ENCODE assay signal across 17 cellular contexts in genomic region chr9:37923796-37924430, GRCh38.
"Had no signal": no experiment of that assay in that cellular context is flagged by ENCODE, and none has a peak within 500 bp of the region (broad histone marks: within the 10 kb centered on the region; RNA-seq: fewer than 3 reads in every experiment).

No MANE protein-coding gene starts in this region.

- H3K27me3 ChIP-seq: adrenal gland, tibial nerve had no signal

- H3K27me3 Mint-ChIP-seq: naive thymus-derived CD8-positive, alpha-beta T cell; stimulated activated naive CD8-positive, alpha-beta T cell treated with anti-CD3 and anti-CD28 coated beads, Interleukin-15, Interleukin-2, amounts not matched to agents 100 ng/mL and 50 ng/mL, for 24 hours had no signal

- H3K9ac ChIP-seq: parathyroid adenoma had no signal

- H3K4me1 ChIP-seq: parathyroid adenoma had no signal

- H3K27ac ChIP-seq: adrenal gland, parathyroid adenoma, tibial nerve, WERI-Rb-1 had no signal

- H3K27ac Mint-ChIP-seq: activated naive CD4-positive, alpha-beta T cell treated with anti-CD3 and anti-CD28 coated beads, Interleukin-2, amount 50 U/mL, for 72 hours; activated T-cell treated with anti-CD3 and anti-CD28 coated beads, Interleukin-2, amount 50 U/mL, for 72 hours; effector memory CD8-positive, alpha-beta T cell; naive thymus-derived CD8-positive, alpha-beta T cell; stimulated activated naive CD8-positive, alpha-beta T cell treated with anti-CD3 and anti-CD28 coated beads, Interleukin-15, Interleukin-2, amounts not matched to agents 100 ng/mL and 50 ng/mL, for 24 hours had no signal

- H3K4me3 ChIP-seq: adrenal gland, tibial nerve had no signal

- H3K4me1 Mint-ChIP-seq: naive thymus-derived CD8-positive, alpha-beta T cell had no signal

- H3K79me2 ChIP-seq: parathyroid adenoma had no signal

- H3K4me3 Mint-ChIP-seq: activated T-cell treated with anti-CD3 and anti-CD28 coated beads, Interleukin-2, amount 50 U/mL, for 72 hours; effector memory CD8-positive, alpha-beta T cell; naive thymus-derived CD8-positive, alpha-beta T cell; stimulated activated naive CD8-positive, alpha-beta T cell treated with anti-CD3 and anti-CD28 coated beads, Interleukin-15, Interleukin-2, amounts not matched to agents 100 ng/mL and 50 ng/mL, for 24 hours had no signal

- H3K36me3 ChIP-seq: adrenal gland, tibial nerve had no signal

- H3K9me3 Mint-ChIP-seq: activated naive CD4-positive, alpha-beta T cell treated with anti-CD3 and anti-CD28 coated beads, Interleukin-2, amount 50 U/mL, for 72 hours; activated T-cell treated with anti-CD3 and anti-CD28 coated beads, Interleukin-2, amount 50 U/mL, for 72 hours; effector memory CD8-positive, alpha-beta T cell; naive thymus-derived CD8-positive, alpha-beta T cell; stimulated activated naive CD8-positive, alpha-beta T cell treated with anti-CD3 and anti-CD28 coated beads, Interleukin-15, Interleukin-2, amounts not matched to agents 100 ng/mL and 50 ng/mL, for 24 hours had no signal

- H3K9me3 ChIP-seq: adrenal gland, tibial nerve had no signal

- ATAC-seq: activated naive CD4-positive, alpha-beta T cell treated with anti-CD3 and anti-CD28 coated beads, Interleukin-2, amount 50 U/mL, for 72 hours; activated T-cell treated with anti-CD3 and anti-CD28 coated beads, Interleukin-2, amount 50 U/mL, for 72 hours; effector memory CD8-positive, alpha-beta T cell; naive thymus-derived CD8-positive, alpha-beta T cell had no signal

- H3K36me3 Mint-ChIP-seq: activated naive CD4-positive, alpha-beta T cell treated with anti-CD3 and anti-CD28 coated beads, Interleukin-2, amount 50 U/mL, for 72 hours; naive thymus-derived CD8-positive, alpha-beta T cell had no signal

- H2AFZ ChIP-seq: parathyroid adenoma had no signal

- DNase-seq: activated CD4-positive, alpha-beta T cell treated with anti-CD3 and anti-CD28 coated beads, Interleukin-2, amount 50 U/mL, for 4 hours; activated gamma-delta T cell treated with Interleukin-2 at 50 U/mL for 16 hours; activated T-cell treated with anti-CD3 and anti-CD28 coated beads, Interleukin-2, amount 50 U/mL, for 72 hours; adrenal gland; dermis blood vessel endothelial cell; effector memory CD8-positive, alpha-beta T cell; foreskin fibroblast; left cardiac atrium; stimulated activated CD4-positive, alpha-beta T cell treated with anti-CD3 and anti-CD28 coated beads, Interleukin-2, amount 100 ng/mL, for 24 hours; SW 1271; T-helper 2 cell; WERI-Rb-1 had no signal
